In genomic region chr1:7469255-7469938, GRCh38 we compare ENCODE assay signal across 12 cellular contexts.
DNase-seq lines count a peak whose midpoint lies in the region; ATAC-seq lines count a peak whose summit lies in the region.
"Had no signal": no experiment of that assay in that cellular context is flagged by ENCODE, and none has a peak within 500 bp of the region (broad histone marks: within the 10 kb centered on the region; RNA-seq: fewer than 3 reads in every experiment).

No MANE protein-coding gene starts in this region.

- peak; percentile 19 for ATAC-seq in sciatic nerve
- ATAC-seq in GM19023 (IDR thresholded peaks at IDR 0.05; ENCODE audit: unreplicated experiment): no peak
- no peak for ATAC-seq in HG03280 (IDR thresholded peaks at IDR 0.05; ENCODE audit: unreplicated experiment)
- ATAC-seq: left lobe of liver had no signal

- peak overlapping the region; percentile 10 for H3K27ac ChIP-seq in duodenal mucosa (ENCODE audit: low read depth, low read length)
- H3K27ac ChIP-seq: esophagus squamous epithelium, neutrophil had no signal

- H3K9ac ChIP-seq in duodenal mucosa (ENCODE audit: low read depth in 1 of 2, low read length in 2 of 2): no peak overlapping the region

- H3K27me3 ChIP-seq in duodenal mucosa (ENCODE audit: control insufficient read depth in 1 of 2, insufficient read depth in 2 of 2, low read length in 2 of 2): no peaks in the 10 kb centered on the region
- H3K27me3 ChIP-seq: neutrophil had no signal

- H3K4me1 ChIP-seq in duodenal mucosa (ENCODE audit: control insufficient read depth in 1 of 2, insufficient read depth in 2 of 2, low read length in 2 of 2): peaks cover 7 to 12% of the 10 kb centered on the region in 2 donors

- intact Hi-C loops in sciatic nerve (cut with DNase I): no loop called here

- DNase-seq in EH (ENCODE audit: low read depth): peak; percentile 88
- DNase-seq in M059J (ENCODE audit: low read depth): peak; percentile 90
- DNase-seq in sciatic nerve (ENCODE audit: low spot score): no peak
- no peak for DNase-seq in NCI-H2196 (lab: John Stamatoyannopoulos, UW; ENCODE audit: unreplicated experiment)
- DNase-seq: Calu3, esophagus squamous epithelium, NCI-H1048 had no signal

- H3K9me3 ChIP-seq in duodenal mucosa (ENCODE audit: control insufficient read depth in 1 of 2, low read length in 2 of 2): no peaks in the 10 kb centered on the region
- H3K9me3 ChIP-seq: esophagus squamous epithelium, neutrophil had no signal

- H3K4me3 ChIP-seq in duodenal mucosa (ENCODE audit: low read depth in 1 of 2, low read length in 2 of 2): no peak overlapping the region
- H3K4me3 ChIP-seq: esophagus squamous epithelium had no signal

- no peaks in the 10 kb centered on the region for H3K36me3 ChIP-seq in duodenal mucosa (ENCODE audit: control insufficient read depth in 1 of 2, insufficient read depth in 2 of 2, low read length in 2 of 2)
- H3K36me3 ChIP-seq: esophagus squamous epithelium, neutrophil had no signal

Comparison
In these comparisons a context has a peak if more than half of its experiments do, and no peak if none do; other contexts are left out.
1. DNase-seq: peak in EH (single experiment) and M059J (single experiment); none in sciatic nerve (single experiment) and NCI-H2196 (single experiment).